ENCODE assay signal across 1 cellular context in genomic region chr4:21005647-21006046, GRCh38.
TF ChIP-seq lines count a peak whose summit lies in the region.

No MANE protein-coding gene starts in this region.

TF ChIP-seq in HepG2, 621 proteins besides CTCF, POLR2A, EP300 and RAD21 (continued from another document):
- TF ChIP-seq AFF4 (CRISPR knock-in tag; IDR thresholded peaks at IDR 0.05), result no peak
